Comparison of ENCODE assay signal across 34 cellular contexts in the genomic region with DNA sequence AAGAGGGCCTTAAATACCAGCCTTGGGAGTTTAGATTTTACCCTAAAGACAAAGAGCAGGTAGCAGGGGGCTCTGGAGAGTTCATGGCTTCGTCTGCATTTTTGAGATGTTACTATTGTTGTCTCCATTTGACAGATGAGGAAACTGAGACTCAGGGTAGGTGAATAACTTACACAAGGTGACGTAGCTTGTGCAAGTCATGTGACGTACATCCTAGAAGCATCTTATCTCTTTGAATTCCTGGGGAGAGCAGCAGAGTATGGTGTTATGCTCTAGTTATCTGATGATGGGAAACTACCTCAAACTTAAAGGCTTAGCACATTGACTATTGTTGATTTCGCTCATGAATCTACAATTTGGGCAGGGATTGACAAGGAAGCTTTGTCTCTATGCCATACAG.
"Had no signal": no experiment of that assay in that cellular context is flagged by ENCODE, and none has a peak within 500 bp of the region (broad histone marks: within the 10 kb centered on the region; RNA-seq: fewer than 3 reads in every experiment).

No MANE protein-coding gene starts in this region.

- DNase-seq: Karpas-422, Kasumi-1, MG63, MM.1S, MV-4-11, NCI-H1048, NCI-H1092, NCI-H1092 treated with DMSO at 0.1 percent for 48 hours, NCI-H1105, NCI-H1105 treated with DMSO at 0.1 percent for 48 hours, NCI-H1417, NCI-H1417 treated with DMSO at 0.1 percent for 48 hours, NCI-H1436, NCI-H1436 treated with DMSO at 0.1 percent for 48 hours, NCI-H146, NCI-H1694, NCI-H1694 treated with DMSO at 0.1 percent for 48 hours, NCI-H187, NCI-H187 treated with DMSO at 0.1 percent for 48 hours, NCI-H1930, NCI-H2029, NCI-H2029 treated with DMSO at 0.1 percent for 48 hours, NCI-H2081, NCI-H2081 treated with DMSO at 0.1 percent for 48 hours, NCI-H2107, NCI-H2171, NCI-H2171 treated with DMSO at 0.1 percent for 48 hours, NCI-H2227 treated with DMSO at 0.1 percent for 48 hours, NCI-H226, NCI-H345, NCI-H446, NCI-H446 treated with DMSO at 0.1 percent for 48 hours, NCI-H510A had no signal

- H3K4me2 ChIP-seq: KMS-11 had no signal

- H3K9me3 ChIP-seq: MG63 had no signal

- H3K9ac ChIP-seq: KMS-11 had no signal

- H3K36me3 ChIP-seq: MG63 had no signal

- H3K27ac ChIP-seq: KMS-11 had no signal

- H3K4me3 ChIP-seq: MG63 had no signal
